Comparison of ENCODE assay signal across 13 cellular contexts in the genomic region with DNA sequence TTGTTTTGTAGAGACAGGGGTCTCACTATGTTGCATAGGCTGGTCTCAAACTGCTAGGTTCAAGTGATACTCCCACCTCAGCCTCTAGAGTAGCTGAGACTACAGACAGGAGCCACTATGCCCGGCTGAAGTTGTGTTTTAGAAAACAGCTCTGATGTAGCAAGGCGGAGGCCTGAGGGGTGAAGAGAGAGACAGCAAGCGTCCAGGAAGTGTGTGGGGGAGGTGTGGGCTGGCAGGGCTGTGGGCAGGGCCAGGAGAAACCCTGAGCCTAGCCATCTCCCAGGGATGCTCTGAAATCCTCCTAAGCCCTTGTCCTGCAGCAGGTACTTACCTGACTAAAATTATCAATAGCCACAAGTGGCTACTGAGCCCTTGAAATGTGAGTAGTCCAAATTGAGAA. TPM values are rescaled to one million over a fixed set of nuclear protein-coding genes. Genes with fewer than 3 reads are reported as not detected.
DNase-seq lines count a peak whose midpoint lies in the region; ATAC-seq and TF ChIP-seq lines count a peak whose summit lies in the region.
"Had no signal": no experiment of that assay in that cellular context is flagged by ENCODE, and none has a peak within 500 bp of the region (broad histone marks: within the 10 kb centered on the region; RNA-seq: fewer than 3 reads in every experiment).

No MANE protein-coding gene starts in this region.

- H3K4me1 ChIP-seq in SJCRH30: peaks cover 40% of the 10 kb centered on the region

- no peak overlapping the region for H3K4me3 ChIP-seq in SJCRH30

- peak; percentile 32 for DNase-seq in activated naive CD4-positive, alpha-beta T cell treated with Interleukin-2 at 50 U/mL for 16 hours
- DNase-seq in activated naive CD4-positive, alpha-beta T cell treated with anti-CD3 and anti-CD28 coated beads, Interleukin-2, amount 50 U/mL, for 16 hours: no peak
- DNase-seq in SJCRH30: peak; percentile 34 to 42
- DNase-seq in central memory CD4-positive, alpha-beta T cell: peak; percentile 16
- DNase-seq in stimulated activated effector memory CD8-positive, alpha-beta T cell treated with anti-CD3 and anti-CD28 coated beads, Interleukin-12 subunit alpha, Interleukin-12 subunit beta, amount 100 ng/mL, for 72 hours (ENCODE audit: low spot score in 2 of 2): no peak
- no peak for DNase-seq in omental fat pad (ENCODE audit: low spot score)
- DNase-seq in putamen (ENCODE audit: low spot score): no peak
- DNase-seq in NCI-H1417 treated with DMSO at 0.1 percent for 48 hours (lab: John Stamatoyannopoulos, UW): no peak
- DNase-seq: amniotic stem cell, BE2C, NCI-H526 treated with DMSO at 0.1 percent for 48 hours, T-helper 9 cell had no signal

- no peak for TF ChIP-seq CTCF in omental fat pad (IDR thresholded peaks at IDR 0.05)

- H3K27me3 ChIP-seq in SJCRH30: no peaks in the 10 kb centered on the region
- H3K27me3 ChIP-seq: BE2C had no signal

- no peaks in the 10 kb centered on the region for H3K9me3 ChIP-seq in SJCRH30 (replicated peaks)
- H3K9me3 ChIP-seq: BE2C had no signal

- no peaks in the 10 kb centered on the region for H3K9me3 Mint-ChIP-seq in stimulated activated effector memory CD8-positive, alpha-beta T cell treated with anti-CD3 and anti-CD28 coated beads, Interleukin-12 subunit alpha, Interleukin-12 subunit beta, amount 100 ng/mL, for 72 hours
- H3K9me3 Mint-ChIP-seq: IgD-negative memory B cell had no signal

- no peaks in the 10 kb centered on the region for H3K36me3 Mint-ChIP-seq in stimulated activated effector memory CD8-positive, alpha-beta T cell treated with anti-CD3 and anti-CD28 coated beads, Interleukin-12 subunit alpha, Interleukin-12 subunit beta, amount 100 ng/mL, for 72 hours
- H3K36me3 Mint-ChIP-seq: IgD-negative memory B cell had no signal

- no peaks in the 10 kb centered on the region for H3K36me3 ChIP-seq in SJCRH30
- H3K36me3 ChIP-seq: BE2C had no signal

- H3K27ac Mint-ChIP-seq in stimulated activated effector memory CD8-positive, alpha-beta T cell treated with anti-CD3 and anti-CD28 coated beads, Interleukin-12 subunit alpha, Interleukin-12 subunit beta, amount 100 ng/mL, for 72 hours: peak overlapping the region; percentile 67

- peak; percentile 73 for ATAC-seq in stimulated activated effector memory CD8-positive, alpha-beta T cell treated with anti-CD3 and anti-CD28 coated beads, Interleukin-12 subunit alpha, Interleukin-12 subunit beta, amount 100 ng/mL, for 72 hours
- ATAC-seq in omental fat pad (ENCODE audit: low FRiP score): no peak

- H3K4me1 Mint-ChIP-seq in stimulated activated effector memory CD8-positive, alpha-beta T cell treated with anti-CD3 and anti-CD28 coated beads, Interleukin-12 subunit alpha, Interleukin-12 subunit beta, amount 100 ng/mL, for 72 hours: peaks cover 16% of the 10 kb centered on the region

- H3K4me3 Mint-ChIP-seq in stimulated activated effector memory CD8-positive, alpha-beta T cell treated with anti-CD3 and anti-CD28 coated beads, Interleukin-12 subunit alpha, Interleukin-12 subunit beta, amount 100 ng/mL, for 72 hours: no peak overlapping the region
- H3K4me3 Mint-ChIP-seq: IgD-negative memory B cell had no signal

- no peak overlapping the region for H3K27ac ChIP-seq in SJCRH30

RNA-seq across cellular contexts. Expression of a gene that starts 16.1 kb away (rescaled TPM):
- total RNA-seq in SJCRH30 (2014; rRNA removed; shearing (Covaris generic)): 2,831 and 2,945 TPM in 2 replicates
- 1,000 to 10,000 TPM in 3 of 4 donors, 100 to 1,000 TPM in 1; 876 to 1,394 (median 1,127) TPM for total RNA-seq in omental fat pad

RNA-seq across cellular contexts. Expression of a gene that starts 31.8 kb away (rescaled TPM):
- total RNA-seq in SJCRH30 (2014; rRNA removed; shearing (Covaris generic)): 112 and 121 TPM in 2 replicates
- 10 to 100 TPM; 34.7 to 75.0 (median 58.1) TPM for total RNA-seq in omental fat pad

RNA-seq across cellular contexts. Expression of a gene that starts 49.8 kb away (rescaled TPM):
- total RNA-seq in SJCRH30 (2014; rRNA removed; shearing (Covaris generic)): not detected in 2 replicates
- 1 to 10 TPM in 3 of 4 donors, not detected in 1; 1.3 to 2.4 (median 1.8) TPM for total RNA-seq in omental fat pad

Comparison
In these comparisons a context has a peak if more than half of its experiments do, and no peak if none do; other contexts are left out.
1. DNase-seq: peak in activated naive CD4-positive, alpha-beta T cell treated with Interleukin-2 at 50 U/mL for 16 hours (single experiment), SJCRH30 (2 of 2) and central memory CD4-positive, alpha-beta T cell (single experiment); none in activated naive CD4-positive, alpha-beta T cell treated with anti-CD3 and anti-CD28 coated beads, Interleukin-2, amount 50 U/mL, for 16 hours (single experiment), stimulated activated effector memory CD8-positive, alpha-beta T cell treated with anti-CD3 and anti-CD28 coated beads, Interleukin-12 subunit alpha, Interleukin-12 subunit beta, amount 100 ng/mL, for 72 hours (0 of 2), omental fat pad (single experiment), putamen (single experiment) and NCI-H1417 treated with DMSO at 0.1 percent for 48 hours (single experiment).